In genomic region chr18:26036635-26037034, GRCh38 we compare ENCODE assay signal across 1 cellular context.
TF ChIP-seq lines count a peak whose summit lies in the region.

No MANE protein-coding gene starts in this region.

TF ChIP-seq in GM23338, 12 proteins besides CTCF, POLR2A, EP300 and RAD21 (continued from another document):
- TF ChIP-seq ETS1 (IDR thresholded peaks at IDR 0.05), result no peak
- TF ChIP-seq ZNF114 (CRISPR knock-in tag; IDR thresholded peaks at IDR 0.05), result no peak
- TF ChIP-seq NANOG (IDR thresholded peaks at IDR 0.05; ENCODE audit: borderline replicate concordance), result no peak
- TF ChIP-seq POLR2AphosphoS5 (IDR thresholded peaks at IDR 0.05; ENCODE audit: low read depth), result no peak
- no peak for TF ChIP-seq EZH2phosphoT487 (IDR thresholded peaks at IDR 0.05; ENCODE audit: unreplicated experiment)
- no peak for TF ChIP-seq CREB1 (CRISPR knock-in tag; IDR thresholded peaks at IDR 0.05; ENCODE audit: low read depth)
- no peak for TF ChIP-seq ZNF462 (CRISPR knock-in tag; IDR thresholded peaks at IDR 0.05)
- no peak for TF ChIP-seq EZH2 (IDR thresholded peaks at IDR 0.05; ENCODE audit: low read depth, unreplicated experiment)
